ENCODE assay signal across 27 cellular contexts in the genomic region with DNA sequence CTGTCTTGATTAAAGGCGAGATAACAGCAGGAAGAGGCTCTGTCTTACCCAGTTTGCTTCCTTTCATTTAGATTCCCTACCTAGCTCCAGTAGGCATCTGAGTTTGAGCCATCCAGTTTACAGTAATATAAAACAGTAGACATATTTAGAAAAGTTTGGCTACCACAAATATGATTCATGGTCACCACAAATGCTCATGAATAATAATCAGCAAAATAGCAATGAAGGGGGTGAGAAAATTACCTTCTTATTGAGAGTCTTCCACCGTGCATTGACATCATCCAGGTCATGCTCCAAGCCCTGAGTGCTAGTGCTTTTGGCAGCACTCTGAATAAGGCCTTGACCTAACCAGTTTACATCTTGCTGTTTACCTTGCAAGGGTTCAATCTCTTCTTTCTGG.
A peak's percentile ranks its signal among the peaks of the same experiment; 100 is the strongest.
DNase-seq lines count a peak whose midpoint lies in the region; ATAC-seq, FAIRE-seq and TF ChIP-seq lines count a peak whose summit lies in the region.
"Had no signal": no experiment of that assay in that cellular context is flagged by ENCODE, and none has a peak within 500 bp of the region (broad histone marks: within the 10 kb centered on the region; RNA-seq: fewer than 3 reads in every experiment).

No MANE protein-coding gene starts in this region.

- H3K9me3 ChIP-seq in testis: no peaks in the 10 kb centered on the region
- H3K9me3 ChIP-seq: A549, neutrophil had no signal

- CTCF ChIA-PET in activated CD8-positive, alpha-beta T cell treated with anti-CD3 and anti-CD28 coated beads for 36 hours (lab: Charles Lee): no interaction called here

- H3K27me3 Mint-ChIP-seq in activated CD8-positive, alpha-beta T cell treated with anti-CD3 and anti-CD28 coated beads for 36 hours: no peaks in the 10 kb centered on the region
- H3K27me3 Mint-ChIP-seq: activated naive CD8-positive, alpha-beta T cell treated with anti-CD3 and anti-CD28 coated beads, Interleukin-2, amount 50 U/mL, for 24 hours; activated T-cell treated with anti-CD3 and anti-CD28 coated beads, Interleukin-2, amount 50 U/mL, for 24 hours had no signal

- intact Hi-C loops in testis (cut with DNase I; ENCODE audit: low total_unique reads): no loop called here
- intact Hi-C loops in activated CD8-positive, alpha-beta T cell treated with anti-CD3 and anti-CD28 coated beads for 36 hours (cut with micrococcal nuclease): no loop called here

- in situ Hi-C loops in astrocyte of the cerebellum (cut with HindIII; ENCODE audit: low sequenced_read_pairs): no loop called here

- H3K4me3 Mint-ChIP-seq in activated CD8-positive, alpha-beta T cell treated with anti-CD3 and anti-CD28 coated beads for 36 hours: no peak overlapping the region
- H3K4me3 Mint-ChIP-seq: activated naive CD8-positive, alpha-beta T cell treated with anti-CD3 and anti-CD28 coated beads, Interleukin-2, amount 50 U/mL, for 24 hours; activated T-cell treated with anti-CD3 and anti-CD28 coated beads, Interleukin-2, amount 50 U/mL, for 24 hours; CD4-positive, alpha-beta memory T cell; memory B cell had no signal

- peaks cover 33% of the 10 kb centered on the region for H3K4me1 ChIP-seq in testis

- H3K36me3 ChIP-seq in testis (ENCODE audit: low read depth, missing control alignments): no peaks in the 10 kb centered on the region
- H3K36me3 ChIP-seq: neutrophil had no signal

- H3K4me3 ChIP-seq in astrocyte of the cerebellum (ENCODE audit: low read depth, low read length): no peak overlapping the region
- no peak overlapping the region for H3K4me3 ChIP-seq in testis
- H3K4me3 ChIP-seq: A549 had no signal

- no peak for TF ChIP-seq POLR2A in H54 (IDR thresholded peaks at IDR 0.05; ENCODE audit: low read depth, low read length)
- no peak for TF ChIP-seq POLR2A in testis (IDR thresholded peaks at IDR 0.05)

- no peaks in the 10 kb centered on the region for H3K4me1 Mint-ChIP-seq in activated CD8-positive, alpha-beta T cell treated with anti-CD3 and anti-CD28 coated beads for 36 hours (ENCODE audit: low read depth)
- H3K4me1 Mint-ChIP-seq: activated naive CD8-positive, alpha-beta T cell treated with anti-CD3 and anti-CD28 coated beads, Interleukin-2, amount 50 U/mL, for 24 hours; CD4-positive, alpha-beta memory T cell; memory B cell had no signal

- H3K36me3 Mint-ChIP-seq in activated CD8-positive, alpha-beta T cell treated with anti-CD3 and anti-CD28 coated beads for 36 hours (ENCODE audit: low read depth): no peaks in the 10 kb centered on the region
- H3K36me3 Mint-ChIP-seq: CD4-positive, alpha-beta memory T cell; memory B cell had no signal

- no peaks in the 10 kb centered on the region for H3K27me3 ChIP-seq in testis
- H3K27me3 ChIP-seq: brain microvascular endothelial cell, neutrophil had no signal

- 74 to 89% methylated on average over 2 of the region's 2 CpGs for WGBS in testis, 2 donors

- H3K27ac Mint-ChIP-seq in activated CD8-positive, alpha-beta T cell treated with anti-CD3 and anti-CD28 coated beads for 36 hours: no peak overlapping the region
- H3K27ac Mint-ChIP-seq: activated naive CD8-positive, alpha-beta T cell treated with anti-CD3 and anti-CD28 coated beads, Interleukin-2, amount 50 U/mL, for 24 hours; activated T-cell treated with anti-CD3 and anti-CD28 coated beads, Interleukin-2, amount 50 U/mL, for 24 hours; CD4-positive, alpha-beta memory T cell; memory B cell had no signal

- DNase-seq in H54 (ENCODE audit: insufficient read length, low spot score) (no peak), astrocyte of the cerebellum (ENCODE audit: low read depth) (peak; percentile 47), kidney tubule cell (ENCODE audit: low spot score) (peak; percentile 33), testis (no peak), medulla oblongata (ENCODE audit: extremely low spot score) (no peak), UCSD-AML1 (lab: John Stamatoyannopoulos, UW; ENCODE audit: unreplicated experiment) (no peak), midbrain (lab: John Stamatoyannopoulos, UW) (no peak)
- DNase-seq in activated CD8-positive, alpha-beta T cell treated with anti-CD3 and anti-CD28 coated beads for 36 hours: no peak
- DNase-seq: activated CD4-positive, alpha-beta T cell treated with anti-CD3 and anti-CD28 coated beads for 48 hours; activated gamma-delta T cell treated with Interleukin-2 at 50 U/mL for 16 hours; activated naive CD8-positive, alpha-beta T cell treated with anti-CD3 and anti-CD28 coated beads, Interleukin-2, amount 50 U/mL, for 24 hours; activated T-cell treated with anti-CD3 and anti-CD28 coated beads, Interleukin-2, amount 50 U/mL, for 24 hours; brain microvascular endothelial cell; CD4-positive, alpha-beta memory T cell; effector CD4-positive, alpha-beta T cell; NCI-H1092; NCI-H187; NCI-H2171 treated with DMSO at 0.1 percent for 48 hours; NCI-H524; NK-92 treated with Interleukin-12 subunit alpha and Interleukin-12 subunit beta, amount 100 ng/mL, for 24 hours; Right ventricle myocardium superior; small intestine; stimulated activated CD4-positive, alpha-beta T cell treated with anti-CD3 and anti-CD28 coated beads, Interleukin-1b, Interleukin-23, amount 100 ng/mL, for 48 hours; WERI-Rb-1 had no signal

- POLR2A ChIA-PET in activated CD8-positive, alpha-beta T cell treated with anti-CD3 and anti-CD28 coated beads for 36 hours (lab: Charles Lee): no interaction called here

- peak overlapping the region; percentile 42 to 57 for H3K27ac ChIP-seq in testis
- H3K27ac ChIP-seq: A549, brain microvascular endothelial cell, neutrophil, WERI-Rb-1 had no signal

- H3K9me3 Mint-ChIP-seq in activated CD8-positive, alpha-beta T cell treated with anti-CD3 and anti-CD28 coated beads for 36 hours: no peaks in the 10 kb centered on the region
- H3K9me3 Mint-ChIP-seq: activated naive CD8-positive, alpha-beta T cell treated with anti-CD3 and anti-CD28 coated beads, Interleukin-2, amount 50 U/mL, for 24 hours; activated T-cell treated with anti-CD3 and anti-CD28 coated beads, Interleukin-2, amount 50 U/mL, for 24 hours; CD4-positive, alpha-beta memory T cell; memory B cell had no signal

- peak; percentile 55 for FAIRE-seq in H54 (lab: Jason Lieb, UNC)
- FAIRE-seq: A549, small intestine had no signal

- TF ChIP-seq CTCF in astrocyte of the cerebellum (IDR thresholded peaks at IDR 0.05; ENCODE audit: low read depth, low read length, missing control alignments) (no peak), testis (IDR thresholded peaks at IDR 0.05) (no peak)
- TF ChIP-seq CTCF in activated CD8-positive, alpha-beta T cell treated with anti-CD3 and anti-CD28 coated beads for 36 hours (IDR thresholded peaks at IDR 0.05): no peak

- no peak for ATAC-seq in activated CD8-positive, alpha-beta T cell treated with anti-CD3 and anti-CD28 coated beads for 36 hours
- ATAC-seq: A549; activated naive CD8-positive, alpha-beta T cell treated with anti-CD3 and anti-CD28 coated beads, Interleukin-2, amount 50 U/mL, for 24 hours had no signal

Comparison
In these comparisons a context has a peak if more than half of its experiments do, and no peak if none do; other contexts are left out.
1. DNase-seq: peak in astrocyte of the cerebellum (single experiment) and kidney tubule cell (single experiment); none in H54 (single experiment), testis (single experiment), activated CD8-positive, alpha-beta T cell treated with anti-CD3 and anti-CD28 coated beads for 36 hours (single experiment), medulla oblongata (single experiment), UCSD-AML1 (single experiment) and midbrain (single experiment).